Comparison of ENCODE assay signal across 8 cellular contexts in genomic region chrX:55908685-55909212, GRCh38.
DNase-seq lines count a peak whose midpoint lies in the region; ATAC-seq and TF ChIP-seq lines count a peak whose summit lies in the region.

No MANE protein-coding gene starts in this region.

- POLR2A ChIA-PET in CD4-positive, alpha-beta T cell (lab: Charles Lee): interaction anchor here (1.6 to 2.3 kb wide), 3 partner anchors 160 to 420 kb away, joined by 12 to 20 read pairs (median 14); partner anchors contain the start of gene RRAGB
- POLR2A ChIA-PET in activated CD4-positive, alpha-beta T cell treated with anti-CD3 and anti-CD28 coated beads, Interleukin-2, amount 10 ng/mL, durations not matched to agents 7 days and 5 days (lab: Charles Lee): interaction anchor here (0.9 to 1.1 kb wide), 2 partner anchors 191 to 420 kb away, joined by 3 to 5 read pairs; partner anchors contain the start of gene RRAGB

- H3K36me3 Mint-ChIP-seq in CD4-positive, alpha-beta T cell (ENCODE audit: low read depth): peaks cover 12% of the 10 kb centered on the region
- H3K36me3 Mint-ChIP-seq in activated CD4-positive, alpha-beta T cell treated with anti-CD3 and anti-CD28 coated beads, Interleukin-2, amount 10 ng/mL, durations not matched to agents 7 days and 5 days (ENCODE audit: low read depth): no peaks in the 10 kb centered on the region
- H3K36me3 Mint-ChIP-seq in nephron (ENCODE audit: low read depth): no peaks in the 10 kb centered on the region

- H3K4me3 Mint-ChIP-seq in CD4-positive, alpha-beta T cell: peak overlapping the region; percentile 100
- H3K4me3 Mint-ChIP-seq in activated CD4-positive, alpha-beta T cell treated with anti-CD3 and anti-CD28 coated beads, Interleukin-2, amount 10 ng/mL, durations not matched to agents 7 days and 5 days: peak overlapping the region; percentile 90
- peak overlapping the region; percentile 95 to 98 (median 97) for H3K4me3 Mint-ChIP-seq in nephron

- no peaks in the 10 kb centered on the region for H3K9me3 ChIP-seq in CD4-positive, alpha-beta T cell (ENCODE audit: control insufficient read depth, low read length)

- no peaks in the 10 kb centered on the region for H3K9me3 Mint-ChIP-seq in CD4-positive, alpha-beta T cell
- no peaks in the 10 kb centered on the region for H3K9me3 Mint-ChIP-seq in activated CD4-positive, alpha-beta T cell treated with anti-CD3 and anti-CD28 coated beads, Interleukin-2, amount 10 ng/mL, durations not matched to agents 7 days and 5 days
- peaks cover 11% of the 10 kb centered on the region for H3K9me3 Mint-ChIP-seq in nephron

- DNase-seq in CD4-positive, alpha-beta T cell: peak in 3 of 10 experiments; percentile 1 to 9 (median 1)
- DNase-seq in activated CD4-positive, alpha-beta T cell treated with anti-CD3 and anti-CD28 coated beads, Interleukin-2, amount 10 ng/mL, durations not matched to agents 7 days and 5 days: peak; percentile 19
- no peak for DNase-seq in fibroblast of the aortic adventitia (ENCODE audit: low read depth)
- no peak for DNase-seq in UCSD-AML1 (lab: John Stamatoyannopoulos, UW; ENCODE audit: unreplicated experiment)
- no peak for DNase-seq in NCI-H526 treated with DMSO at 0.1 percent for 48 hours (lab: John Stamatoyannopoulos, UW)

- no peaks in the 10 kb centered on the region for H3K27me3 ChIP-seq in CD4-positive, alpha-beta T cell (ENCODE audit: control insufficient read depth, insufficient read depth, low read length)

- H3K4me1 Mint-ChIP-seq in CD4-positive, alpha-beta T cell (ENCODE audit: low read depth): peaks cover 28% of the 10 kb centered on the region
- H3K4me1 Mint-ChIP-seq in activated CD4-positive, alpha-beta T cell treated with anti-CD3 and anti-CD28 coated beads, Interleukin-2, amount 10 ng/mL, durations not matched to agents 7 days and 5 days: peaks cover 27% of the 10 kb centered on the region
- H3K4me1 Mint-ChIP-seq in nephron: no peaks in the 10 kb centered on the region

- no peak overlapping the region for H3K27ac ChIP-seq in CD4-positive, alpha-beta T cell (ENCODE audit: low read depth, low read length)

- H3K27ac Mint-ChIP-seq in CD4-positive, alpha-beta T cell: peak overlapping the region; percentile 86
- H3K27ac Mint-ChIP-seq in activated CD4-positive, alpha-beta T cell treated with anti-CD3 and anti-CD28 coated beads, Interleukin-2, amount 10 ng/mL, durations not matched to agents 7 days and 5 days: peak overlapping the region; percentile 93
- H3K27ac Mint-ChIP-seq in nephron: peak overlapping the region; percentile 91 to 99 (median 98)

- CTCF ChIA-PET in CD4-positive, alpha-beta T cell (lab: Charles Lee): interaction anchor here (1.0 to 2.3 kb wide), 3 partner anchors 191 to 420 kb away, joined by 4 to 8 read pairs (median 5); partner anchors contain the start of gene RRAGB
- CTCF ChIA-PET in activated CD4-positive, alpha-beta T cell treated with anti-CD3 and anti-CD28 coated beads, Interleukin-2, amount 10 ng/mL, durations not matched to agents 7 days and 5 days (lab: Charles Lee): interaction anchor here (0.6 to 1.6 kb wide), 4 partner anchors 10 to 419 kb away, joined by 3 to 7 read pairs (median 4); partner anchors contain the start of gene USP51

- intact Hi-C loops in CD4-positive, alpha-beta T cell (cut with DNase I, micrococcal nuclease): loop anchor here (1.0 to 10.0 kb wide), 3 partner anchors 186 to 326 kb away; partner anchors contain the start of genes KLF8 (in 1 of the 2) and RRAGB (in 1 of the 2)

- H3K27me3 Mint-ChIP-seq in CD4-positive, alpha-beta T cell: no peaks in the 10 kb centered on the region
- H3K27me3 Mint-ChIP-seq in activated CD4-positive, alpha-beta T cell treated with anti-CD3 and anti-CD28 coated beads, Interleukin-2, amount 10 ng/mL, durations not matched to agents 7 days and 5 days: no peaks in the 10 kb centered on the region
- H3K27me3 Mint-ChIP-seq in nephron (ENCODE audit: low read depth): no peaks in the 10 kb centered on the region

- ATAC-seq in CD4-positive, alpha-beta T cell (ENCODE audit: poor library complexity): peak; percentile 61
- peak; percentile 50 for ATAC-seq in GM19351 (IDR thresholded peaks at IDR 0.05; ENCODE audit: unreplicated experiment)
- ATAC-seq in HG03571 (IDR thresholded peaks at IDR 0.05; ENCODE audit: unreplicated experiment): peak; percentile 58

- peak overlapping the region; percentile 55 for H3K4me3 ChIP-seq in fibroblast of the aortic adventitia (ENCODE audit: low read depth, low read length)

- TF ChIP-seq CTCF in CD4-positive, alpha-beta T cell (IDR thresholded peaks at IDR 0.05): no peak
- TF ChIP-seq CTCF in fibroblast of the aortic adventitia (IDR thresholded peaks at IDR 0.05; ENCODE audit: insufficient read depth, low read length) (no peak), nephron (IDR thresholded peaks at IDR 0.05; ENCODE audit: unreplicated experiment in 3 of 3) (no peak)
